17 cellular contexts compared by ENCODE assay signal in genomic region chr11:133070053-133070713, GRCh38.
DNase-seq lines count a peak whose midpoint lies in the region; ATAC-seq and TF ChIP-seq lines count a peak whose summit lies in the region.
"Had no signal": no experiment of that assay in that cellular context is flagged by ENCODE, and none has a peak within 500 bp of the region (broad histone marks: within the 10 kb centered on the region; RNA-seq: fewer than 3 reads in every experiment).

No MANE protein-coding gene starts in this region.

- no peaks in the 10 kb centered on the region for H3K9me3 ChIP-seq in right atrium auricular region
- H3K9me3 ChIP-seq in endodermal cell (ENCODE audit: control insufficient read depth, low read length): no peaks in the 10 kb centered on the region
- H3K9me3 ChIP-seq: BLaER1 treated with 17β-estradiol and CSF1 and Interleukin-3, amounts not matched to agents 10 nM and 100 nM had no signal

- H3K9ac ChIP-seq in endodermal cell (ENCODE audit: extremely low read depth, low read length, poor library complexity, severe bottlenecking): no peak overlapping the region
- H3K9ac ChIP-seq: BLaER1 treated with 17β-estradiol and CSF1 and Interleukin-3, amounts not matched to agents 10 nM and 100 nM; GM23248 had no signal

- H3K4me1 Mint-ChIP-seq in endodermal cell: peaks cover 7% of the 10 kb centered on the region
- H3K4me1 Mint-ChIP-seq in osteocyte (ENCODE audit: unreplicated experiment): no peaks in the 10 kb centered on the region
- H3K4me1 Mint-ChIP-seq: CD4-positive, CD25-positive, alpha-beta regulatory T cell; IgD-negative memory B cell had no signal

- no peaks in the 10 kb centered on the region for H3K9me3 Mint-ChIP-seq in endodermal cell
- H3K9me3 Mint-ChIP-seq in osteocyte (ENCODE audit: unreplicated experiment): no peaks in the 10 kb centered on the region

- H3K27me3 ChIP-seq in right atrium auricular region (no peaks in the 10 kb centered on the region), endodermal cell (ENCODE audit: control insufficient read depth, insufficient read depth, low read length, poor library complexity, severe bottlenecking) (peaks cover 18% of the 10 kb centered on the region)
- H3K27me3 ChIP-seq: BLaER1 treated with 17β-estradiol and CSF1 and Interleukin-3, amounts not matched to agents 10 nM and 100 nM had no signal

- H3K27ac ChIP-seq in right atrium auricular region: no peak overlapping the region
- no peak overlapping the region for H3K27ac ChIP-seq in endodermal cell (ENCODE audit: low read depth, low read length)
- H3K27ac ChIP-seq: BLaER1 treated with 17β-estradiol and CSF1 and Interleukin-3, amounts not matched to agents 10 nM and 100 nM; GM23248 had no signal

- no peak overlapping the region for H3K4me3 ChIP-seq in right atrium auricular region
- no peak overlapping the region for H3K4me3 ChIP-seq in endodermal cell (ENCODE audit: low read length)
- H3K4me3 ChIP-seq: BLaER1 treated with 17β-estradiol and CSF1 and Interleukin-3, amounts not matched to agents 10 nM and 100 nM; GM23248 had no signal

- ATAC-seq in Right ventricle myocardium superior (ENCODE audit: poor library complexity): no peak
- no peak for ATAC-seq in GM21367 (IDR thresholded peaks at IDR 0.05; ENCODE audit: unreplicated experiment)
- ATAC-seq in HG02763 (IDR thresholded peaks at IDR 0.05; ENCODE audit: unreplicated experiment): no peak

- intact Hi-C loops in Right ventricle myocardium superior (cut with DNase I): no loop called here

- 33 to 67% methylated on average over 3 to 11 of the region's 11 CpGs for WGBS in endodermal cell (ENCODE audit: insufficient coverage in 1 of 2, insufficient read length in 1 of 2), 2 experiments

- no peaks in the 10 kb centered on the region for H3K36me3 Mint-ChIP-seq in endodermal cell (ENCODE audit: low read depth)
- no peaks in the 10 kb centered on the region for H3K36me3 Mint-ChIP-seq in osteocyte (ENCODE audit: unreplicated experiment)
- H3K36me3 Mint-ChIP-seq: CD4-positive, CD25-positive, alpha-beta regulatory T cell; IgD-negative memory B cell had no signal

- TF ChIP-seq CTCF in right atrium auricular region (IDR thresholded peaks at IDR 0.05) (no peak), endodermal cell (conservative IDR thresholded peaks at IDR 0.05) (no peak), osteocyte (IDR thresholded peaks at IDR 0.05) (no peak)

- H3K4me1 ChIP-seq in right atrium auricular region: no peaks in the 10 kb centered on the region
- H3K4me1 ChIP-seq in endodermal cell (ENCODE audit: control insufficient read depth, insufficient read depth, low read length): no peaks in the 10 kb centered on the region

- DNase-seq in right atrium auricular region (ENCODE audit: low spot score) (peak; percentile 13), Right ventricle myocardium superior (no peak), NCI-H526 (lab: John Stamatoyannopoulos, UW) (peak; percentile 47 to 78), endodermal cell (peak; percentile 60), osteocyte (ENCODE audit: extremely low spot score, unreplicated experiment) (peak; percentile 59), iPS-NIHi11 (ENCODE audit: low spot score) (no peak)
- DNase-seq: 8988T; CD4-positive, CD25-positive, alpha-beta regulatory T cell; DMS79; GM23248; HCEC 1CT; HFFc6; KG1 had no signal

- no peak overlapping the region for H3K4me3 Mint-ChIP-seq in endodermal cell
- H3K4me3 Mint-ChIP-seq in osteocyte (ENCODE audit: unreplicated experiment): no peak overlapping the region
- H3K4me3 Mint-ChIP-seq: CD4-positive, CD25-positive, alpha-beta regulatory T cell; HFFc6; IgD-negative memory B cell had no signal

- H3K36me3 ChIP-seq in right atrium auricular region (no peaks in the 10 kb centered on the region), endodermal cell (ENCODE audit: control insufficient read depth, insufficient read depth, low read length) (no peaks in the 10 kb centered on the region)
- H3K36me3 ChIP-seq: BLaER1 treated with 17β-estradiol and CSF1 and Interleukin-3, amounts not matched to agents 10 nM and 100 nM had no signal

- peaks cover 20% of the 10 kb centered on the region for H3K27me3 Mint-ChIP-seq in endodermal cell (ENCODE audit: insufficient read depth)
- H3K27me3 Mint-ChIP-seq in osteocyte (ENCODE audit: unreplicated experiment): peaks cover 9% of the 10 kb centered on the region
- H3K27me3 Mint-ChIP-seq: CD4-positive, CD25-positive, alpha-beta regulatory T cell had no signal

- H3K27ac Mint-ChIP-seq in endodermal cell (no peak overlapping the region), osteocyte (ENCODE audit: unreplicated experiment) (no peak overlapping the region)
- H3K27ac Mint-ChIP-seq: CD4-positive, CD25-positive, alpha-beta regulatory T cell; HFFc6; IgD-negative memory B cell had no signal

Comparison
In these comparisons a context has a peak if more than half of its experiments do, and no peak if none do; other contexts are left out.
1. DNase-seq: peak in right atrium auricular region (single experiment), NCI-H526 (2 of 2), endodermal cell (single experiment) and osteocyte (single experiment); none in Right ventricle myocardium superior (single experiment) and iPS-NIHi11 (single experiment).